Comparison of ENCODE assay signal across 1 cellular context in the genomic region with DNA sequence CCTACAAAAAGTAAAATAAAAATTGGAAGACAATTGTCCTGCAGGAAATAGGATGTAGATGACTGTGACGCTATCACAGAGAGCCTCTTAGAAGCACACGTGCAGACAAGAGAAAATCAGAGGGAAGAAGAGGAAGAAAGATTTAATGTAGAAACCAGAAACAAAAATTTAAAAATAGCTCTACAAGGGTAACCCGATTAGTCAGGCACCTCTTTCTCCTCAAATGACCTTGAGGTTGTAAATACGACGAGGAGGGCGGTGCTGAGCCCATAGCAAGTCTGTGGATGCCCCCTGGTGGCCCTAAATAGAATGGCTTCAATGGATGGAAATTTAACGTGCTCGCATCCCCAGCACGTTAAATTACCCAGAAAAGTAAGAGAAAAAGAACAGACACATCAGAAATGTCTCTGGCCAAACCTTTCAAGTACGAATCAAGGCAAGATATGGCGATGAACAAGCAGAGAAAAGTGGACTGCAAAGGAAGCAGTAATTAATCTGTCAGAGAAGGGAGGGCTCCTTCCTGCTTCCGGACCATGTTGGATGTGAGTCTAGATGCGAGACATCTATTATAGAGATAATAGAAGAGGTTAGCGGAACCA.
A peak's percentile ranks its signal among the peaks of the same experiment; 100 is the strongest.
TF ChIP-seq lines count a peak whose summit lies in the region.

No MANE protein-coding gene starts in this region.

TF ChIP-seq in K562, 482 proteins besides CTCF, POLR2A, EP300 and RAD21 (continued from another document and continues in another):
- TF ChIP-seq, protein P1, sequence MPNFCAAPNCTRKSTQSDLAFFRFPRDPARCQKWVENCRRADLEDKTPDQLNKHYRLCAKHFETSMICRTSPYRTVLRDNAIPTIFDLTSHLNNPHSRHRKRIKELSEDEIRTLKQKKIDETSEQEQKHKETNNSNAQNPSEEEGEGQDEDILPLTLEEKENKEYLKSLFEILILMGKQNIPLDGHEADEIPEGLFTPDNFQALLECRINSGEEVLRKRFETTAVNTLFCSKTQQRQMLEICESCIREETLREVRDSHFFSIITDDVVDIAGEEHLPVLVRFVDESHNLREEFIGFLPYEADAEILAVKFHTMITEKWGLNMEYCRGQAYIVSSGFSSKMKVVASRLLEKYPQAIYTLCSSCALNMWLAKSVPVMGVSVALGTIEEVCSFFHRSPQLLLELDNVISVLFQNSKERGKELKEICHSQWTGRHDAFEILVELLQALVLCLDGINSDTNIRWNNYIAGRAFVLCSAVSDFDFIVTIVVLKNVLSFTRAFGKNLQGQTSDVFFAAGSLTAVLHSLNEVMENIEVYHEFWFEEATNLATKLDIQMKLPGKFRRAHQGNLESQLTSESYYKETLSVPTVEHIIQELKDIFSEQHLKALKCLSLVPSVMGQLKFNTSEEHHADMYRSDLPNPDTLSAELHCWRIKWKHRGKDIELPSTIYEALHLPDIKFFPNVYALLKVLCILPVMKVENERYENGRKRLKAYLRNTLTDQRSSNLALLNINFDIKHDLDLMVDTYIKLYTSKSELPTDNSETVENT (CRISPR knock-in tag; IDR thresholded peaks at IDR 0.05), result no peak
- no peak for TF ChIP-seq HMGN3 (IDR thresholded peaks at IDR 0.05; ENCODE audit: borderline replicate concordance, extremely low read depth, insufficient read length, low read depth, low read length)
- no peak for TF ChIP-seq ZNF124 (CRISPR knock-in tag; IDR thresholded peaks at IDR 0.05)
- TF ChIP-seq ZNF717 (CRISPR knock-in tag; IDR thresholded peaks at IDR 0.05), result no peak
- no peak for TF ChIP-seq TAF15 (IDR thresholded peaks at IDR 0.05; ENCODE audit: low read depth, low read length)
- TF ChIP-seq, protein P2, sequence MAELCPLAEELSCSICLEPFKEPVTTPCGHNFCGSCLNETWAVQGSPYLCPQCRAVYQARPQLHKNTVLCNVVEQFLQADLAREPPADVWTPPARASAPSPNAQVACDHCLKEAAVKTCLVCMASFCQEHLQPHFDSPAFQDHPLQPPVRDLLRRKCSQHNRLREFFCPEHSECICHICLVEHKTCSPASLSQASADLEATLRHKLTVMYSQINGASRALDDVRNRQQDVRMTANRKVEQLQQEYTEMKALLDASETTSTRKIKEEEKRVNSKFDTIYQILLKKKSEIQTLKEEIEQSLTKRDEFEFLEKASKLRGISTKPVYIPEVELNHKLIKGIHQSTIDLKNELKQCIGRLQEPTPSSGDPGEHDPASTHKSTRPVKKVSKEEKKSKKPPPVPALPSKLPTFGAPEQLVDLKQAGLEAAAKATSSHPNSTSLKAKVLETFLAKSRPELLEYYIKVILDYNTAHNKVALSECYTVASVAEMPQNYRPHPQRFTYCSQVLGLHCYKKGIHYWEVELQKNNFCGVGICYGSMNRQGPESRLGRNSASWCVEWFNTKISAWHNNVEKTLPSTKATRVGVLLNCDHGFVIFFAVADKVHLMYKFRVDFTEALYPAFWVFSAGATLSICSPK (IDR thresholded peaks at IDR 0.05; ENCODE audit: borderline replicate concordance), result no peak
- no peak for TF ChIP-seq TRIM24 (IDR thresholded peaks at IDR 0.05)
- TF ChIP-seq CBX3 (IDR thresholded peaks at IDR 0.05; ENCODE audit: borderline replicate concordance in 1 of 2, low read length in 2 of 2), result no peak
- TF ChIP-seq RBM17 (IDR thresholded peaks at IDR 0.05; ENCODE audit: borderline replicate concordance, low read depth, low read length), result no peak
- no peak for TF ChIP-seq ZNF444 (CRISPR knock-in tag; IDR thresholded peaks at IDR 0.05)
- TF ChIP-seq HDGF (IDR thresholded peaks at IDR 0.05), result no peak
- TF ChIP-seq RBM14 (IDR thresholded peaks at IDR 0.05; ENCODE audit: borderline replicate concordance, insufficient read depth, low read depth, low read length), result no peak
- no peak for TF ChIP-seq ZNF707 (CRISPR knock-in tag; conservative IDR thresholded peaks at IDR 0.05)
- TF ChIP-seq HLTF (IDR thresholded peaks at IDR 0.05), result no peak
- TF ChIP-seq MXI1 (IDR thresholded peaks at IDR 0.05; ENCODE audit: low read depth, low read length), result no peak
- TF ChIP-seq, protein P3, sequence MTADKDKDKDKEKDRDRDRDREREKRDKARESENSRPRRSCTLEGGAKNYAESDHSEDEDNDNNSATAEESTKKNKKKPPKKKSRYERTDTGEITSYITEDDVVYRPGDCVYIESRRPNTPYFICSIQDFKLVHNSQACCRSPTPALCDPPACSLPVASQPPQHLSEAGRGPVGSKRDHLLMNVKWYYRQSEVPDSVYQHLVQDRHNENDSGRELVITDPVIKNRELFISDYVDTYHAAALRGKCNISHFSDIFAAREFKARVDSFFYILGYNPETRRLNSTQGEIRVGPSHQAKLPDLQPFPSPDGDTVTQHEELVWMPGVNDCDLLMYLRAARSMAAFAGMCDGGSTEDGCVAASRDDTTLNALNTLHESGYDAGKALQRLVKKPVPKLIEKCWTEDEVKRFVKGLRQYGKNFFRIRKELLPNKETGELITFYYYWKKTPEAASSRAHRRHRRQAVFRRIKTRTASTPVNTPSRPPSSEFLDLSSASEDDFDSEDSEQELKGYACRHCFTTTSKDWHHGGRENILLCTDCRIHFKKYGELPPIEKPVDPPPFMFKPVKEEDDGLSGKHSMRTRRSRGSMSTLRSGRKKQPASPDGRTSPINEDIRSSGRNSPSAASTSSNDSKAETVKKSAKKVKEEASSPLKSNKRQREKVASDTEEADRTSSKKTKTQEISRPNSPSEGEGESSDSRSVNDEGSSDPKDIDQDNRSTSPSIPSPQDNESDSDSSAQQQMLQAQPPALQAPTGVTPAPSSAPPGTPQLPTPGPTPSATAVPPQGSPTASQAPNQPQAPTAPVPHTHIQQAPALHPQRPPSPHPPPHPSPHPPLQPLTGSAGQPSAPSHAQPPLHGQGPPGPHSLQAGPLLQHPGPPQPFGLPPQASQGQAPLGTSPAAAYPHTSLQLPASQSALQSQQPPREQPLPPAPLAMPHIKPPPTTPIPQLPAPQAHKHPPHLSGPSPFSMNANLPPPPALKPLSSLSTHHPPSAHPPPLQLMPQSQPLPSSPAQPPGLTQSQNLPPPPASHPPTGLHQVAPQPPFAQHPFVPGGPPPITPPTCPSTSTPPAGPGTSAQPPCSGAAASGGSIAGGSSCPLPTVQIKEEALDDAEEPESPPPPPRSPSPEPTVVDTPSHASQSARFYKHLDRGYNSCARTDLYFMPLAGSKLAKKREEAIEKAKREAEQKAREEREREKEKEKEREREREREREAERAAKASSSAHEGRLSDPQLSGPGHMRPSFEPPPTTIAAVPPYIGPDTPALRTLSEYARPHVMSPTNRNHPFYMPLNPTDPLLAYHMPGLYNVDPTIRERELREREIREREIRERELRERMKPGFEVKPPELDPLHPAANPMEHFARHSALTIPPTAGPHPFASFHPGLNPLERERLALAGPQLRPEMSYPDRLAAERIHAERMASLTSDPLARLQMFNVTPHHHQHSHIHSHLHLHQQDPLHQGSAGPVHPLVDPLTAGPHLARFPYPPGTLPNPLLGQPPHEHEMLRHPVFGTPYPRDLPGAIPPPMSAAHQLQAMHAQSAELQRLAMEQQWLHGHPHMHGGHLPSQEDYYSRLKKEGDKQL (CRISPR knock-in tag; IDR thresholded peaks at IDR 0.05; ENCODE audit: borderline replicate concordance), result no peak
- TF ChIP-seq CHD1 (IDR thresholded peaks at IDR 0.05; ENCODE audit: low read length), result no peak
- no peak for TF ChIP-seq ELF1 (tag; IDR thresholded peaks at IDR 0.05)
- TF ChIP-seq MAZ (CRISPR knock-in tag; conservative IDR thresholded peaks at IDR 0.05 in 1 of 2, IDR thresholded peaks at IDR 0.05 in 1 of 2), result no peak
- TF ChIP-seq, protein P4, sequence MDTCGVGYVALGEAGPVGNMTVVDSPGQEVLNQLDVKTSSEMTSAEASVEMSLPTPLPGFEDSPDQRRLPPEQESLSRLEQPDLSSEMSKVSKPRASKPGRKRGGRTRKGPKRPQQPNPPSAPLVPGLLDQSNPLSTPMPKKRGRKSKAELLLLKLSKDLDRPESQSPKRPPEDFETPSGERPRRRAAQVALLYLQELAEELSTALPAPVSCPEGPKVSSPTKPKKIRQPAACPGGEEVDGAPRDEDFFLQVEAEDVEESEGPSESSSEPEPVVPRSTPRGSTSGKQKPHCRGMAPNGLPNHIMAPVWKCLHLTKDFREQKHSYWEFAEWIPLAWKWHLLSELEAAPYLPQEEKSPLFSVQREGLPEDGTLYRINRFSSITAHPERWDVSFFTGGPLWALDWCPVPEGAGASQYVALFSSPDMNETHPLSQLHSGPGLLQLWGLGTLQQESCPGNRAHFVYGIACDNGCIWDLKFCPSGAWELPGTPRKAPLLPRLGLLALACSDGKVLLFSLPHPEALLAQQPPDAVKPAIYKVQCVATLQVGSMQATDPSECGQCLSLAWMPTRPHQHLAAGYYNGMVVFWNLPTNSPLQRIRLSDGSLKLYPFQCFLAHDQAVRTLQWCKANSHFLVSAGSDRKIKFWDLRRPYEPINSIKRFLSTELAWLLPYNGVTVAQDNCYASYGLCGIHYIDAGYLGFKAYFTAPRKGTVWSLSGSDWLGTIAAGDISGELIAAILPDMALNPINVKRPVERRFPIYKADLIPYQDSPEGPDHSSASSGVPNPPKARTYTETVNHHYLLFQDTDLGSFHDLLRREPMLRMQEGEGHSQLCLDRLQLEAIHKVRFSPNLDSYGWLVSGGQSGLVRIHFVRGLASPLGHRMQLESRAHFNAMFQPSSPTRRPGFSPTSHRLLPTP (IDR thresholded peaks at IDR 0.05; ENCODE audit: borderline replicate concordance, extremely low read depth, insufficient read length), result no peak
- TF ChIP-seq SRF (CRISPR knock-in tag; IDR thresholded peaks at IDR 0.05), result no peak
- TF ChIP-seq HNRNPUL1 (IDR thresholded peaks at IDR 0.05; ENCODE audit: low read length), result no peak
- TF ChIP-seq ZNF695 (CRISPR knock-in tag; IDR thresholded peaks at IDR 0.05), result no peak
- TF ChIP-seq, protein P5, sequence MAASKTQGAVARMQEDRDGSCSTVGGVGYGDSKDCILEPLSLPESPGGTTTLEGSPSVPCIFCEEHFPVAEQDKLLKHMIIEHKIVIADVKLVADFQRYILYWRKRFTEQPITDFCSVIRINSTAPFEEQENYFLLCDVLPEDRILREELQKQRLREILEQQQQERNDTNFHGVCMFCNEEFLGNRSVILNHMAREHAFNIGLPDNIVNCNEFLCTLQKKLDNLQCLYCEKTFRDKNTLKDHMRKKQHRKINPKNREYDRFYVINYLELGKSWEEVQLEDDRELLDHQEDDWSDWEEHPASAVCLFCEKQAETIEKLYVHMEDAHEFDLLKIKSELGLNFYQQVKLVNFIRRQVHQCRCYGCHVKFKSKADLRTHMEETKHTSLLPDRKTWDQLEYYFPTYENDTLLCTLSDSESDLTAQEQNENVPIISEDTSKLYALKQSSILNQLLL (CRISPR knock-in tag; IDR thresholded peaks at IDR 0.05; ENCODE audit: borderline replicate concordance), result no peak
- TF ChIP-seq COPS2 (conservative IDR thresholded peaks at IDR 0.05), result no peak
- TF ChIP-seq CEBPB (tag; IDR thresholded peaks at IDR 0.05), result no peak
- no peak for TF ChIP-seq KHSRP (IDR thresholded peaks at IDR 0.05)
- TF ChIP-seq KDM2B (CRISPR knock-in tag; IDR thresholded peaks at IDR 0.05), result no peak
- peak; percentile 43 for TF ChIP-seq HCFC1 (IDR thresholded peaks at IDR 0.05; ENCODE audit: low read depth, low read length)
- TF ChIP-seq DDX20 (tag; IDR thresholded peaks at IDR 0.05; ENCODE audit: low read depth), result no peak
- TF ChIP-seq NUFIP1 (IDR thresholded peaks at IDR 0.05; ENCODE audit: partially characterized antibody), result no peak
- no peak for TF ChIP-seq ZFX (CRISPR knock-in tag; IDR thresholded peaks at IDR 0.05)
- no peak for TF ChIP-seq ZNF785 (CRISPR knock-in tag; IDR thresholded peaks at IDR 0.05)
- no peak for TF ChIP-seq NR3C1 (CRISPR knock-in tag; IDR thresholded peaks at IDR 0.05)
- TF ChIP-seq, protein P6, sequence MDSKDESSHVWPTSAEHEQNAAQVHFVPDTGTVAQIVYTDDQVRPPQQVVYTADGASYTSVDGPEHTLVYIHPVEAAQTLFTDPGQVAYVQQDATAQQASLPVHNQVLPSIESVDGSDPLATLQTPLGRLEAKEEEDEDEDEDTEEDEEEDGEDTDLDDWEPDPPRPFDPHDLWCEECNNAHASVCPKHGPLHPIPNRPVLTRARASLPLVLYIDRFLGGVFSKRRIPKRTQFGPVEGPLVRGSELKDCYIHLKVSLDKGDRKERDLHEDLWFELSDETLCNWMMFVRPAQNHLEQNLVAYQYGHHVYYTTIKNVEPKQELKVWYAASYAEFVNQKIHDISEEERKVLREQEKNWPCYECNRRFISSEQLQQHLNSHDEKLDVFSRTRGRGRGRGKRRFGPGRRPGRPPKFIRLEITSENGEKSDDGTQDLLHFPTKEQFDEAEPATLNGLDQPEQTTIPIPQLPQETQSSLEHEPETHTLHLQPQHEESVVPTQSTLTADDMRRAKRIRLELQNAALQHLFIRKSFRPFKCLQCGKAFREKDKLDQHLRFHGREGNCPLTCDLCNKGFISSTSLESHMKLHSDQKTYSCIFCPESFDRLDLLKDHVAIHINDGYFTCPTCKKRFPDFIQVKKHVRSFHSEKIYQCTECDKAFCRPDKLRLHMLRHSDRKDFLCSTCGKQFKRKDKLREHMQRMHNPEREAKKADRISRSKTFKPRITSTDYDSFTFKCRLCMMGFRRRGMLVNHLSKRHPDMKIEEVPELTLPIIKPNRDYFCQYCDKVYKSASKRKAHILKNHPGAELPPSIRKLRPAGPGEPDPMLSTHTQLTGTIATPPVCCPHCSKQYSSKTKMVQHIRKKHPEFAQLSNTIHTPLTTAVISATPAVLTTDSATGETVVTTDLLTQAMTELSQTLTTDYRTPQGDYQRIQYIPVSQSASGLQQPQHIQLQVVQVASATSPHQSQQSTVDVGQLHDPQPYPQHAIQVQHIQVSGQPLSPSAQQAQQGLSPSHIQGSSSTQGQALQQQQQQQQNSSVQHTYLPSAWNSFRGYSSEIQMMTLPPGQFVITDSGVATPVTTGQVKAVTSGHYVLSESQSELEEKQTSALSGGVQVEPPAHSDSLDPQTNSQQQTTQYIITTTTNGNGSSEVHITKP (IDR thresholded peaks at IDR 0.05; ENCODE audit: partially characterized antibody), result no peak
- no peak for TF ChIP-seq CBX2 (IDR thresholded peaks at IDR 0.05; ENCODE audit: insufficient read depth, low read length, poor library complexity, severe bottlenecking)
- TF ChIP-seq DMBX1 (CRISPR knock-in tag; IDR thresholded peaks at IDR 0.05; ENCODE audit: borderline replicate concordance), result no peak
- TF ChIP-seq, protein P7, sequence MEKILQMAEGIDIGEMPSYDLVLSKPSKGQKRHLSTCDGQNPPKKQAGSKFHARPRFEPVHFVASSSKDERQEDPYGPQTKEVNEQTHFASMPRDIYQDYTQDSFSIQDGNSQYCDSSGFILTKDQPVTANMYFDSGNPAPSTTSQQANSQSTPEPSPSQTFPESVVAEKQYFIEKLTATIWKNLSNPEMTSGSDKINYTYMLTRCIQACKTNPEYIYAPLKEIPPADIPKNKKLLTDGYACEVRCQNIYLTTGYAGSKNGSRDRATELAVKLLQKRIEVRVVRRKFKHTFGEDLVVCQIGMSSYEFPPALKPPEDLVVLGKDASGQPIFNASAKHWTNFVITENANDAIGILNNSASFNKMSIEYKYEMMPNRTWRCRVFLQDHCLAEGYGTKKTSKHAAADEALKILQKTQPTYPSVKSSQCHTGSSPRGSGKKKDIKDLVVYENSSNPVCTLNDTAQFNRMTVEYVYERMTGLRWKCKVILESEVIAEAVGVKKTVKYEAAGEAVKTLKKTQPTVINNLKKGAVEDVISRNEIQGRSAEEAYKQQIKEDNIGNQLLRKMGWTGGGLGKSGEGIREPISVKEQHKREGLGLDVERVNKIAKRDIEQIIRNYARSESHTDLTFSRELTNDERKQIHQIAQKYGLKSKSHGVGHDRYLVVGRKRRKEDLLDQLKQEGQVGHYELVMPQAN (IDR thresholded peaks at IDR 0.05; ENCODE audit: borderline replicate concordance), result no peak
- peak; percentile 64; the same call in 1 of the 2 replicates for TF ChIP-seq BHLHE40 (IDR thresholded peaks at IDR 0.05; ENCODE audit: low read length)
- TF ChIP-seq PRPF4 (IDR thresholded peaks at IDR 0.05; ENCODE audit: insufficient read depth, low read depth, low read length, poor library complexity, severe bottlenecking), result no peak
- TF ChIP-seq ETS2 (tag; IDR thresholded peaks at IDR 0.05; ENCODE audit: borderline replicate concordance, poor library complexity, severe bottlenecking), result no peak
- no peak for TF ChIP-seq ZNF3 (CRISPR knock-in tag; IDR thresholded peaks at IDR 0.05)
